Comparison of ENCODE assay signal across 22 cellular contexts in genomic region chr6:33116417-33116816, GRCh38. TPM values are rescaled to one million over a fixed set of nuclear protein-coding genes. Genes with fewer than 3 reads are reported as not detected.
A peak's percentile ranks its signal among the peaks of the same experiment; 100 is the strongest.
DNase-seq lines count a peak whose midpoint lies in the region; ATAC-seq and TF ChIP-seq lines count a peak whose summit lies in the region.
"Had no signal": no experiment of that assay in that cellular context is flagged by ENCODE, and none has a peak within 500 bp of the region (broad histone marks: within the 10 kb centered on the region; RNA-seq: fewer than 3 reads in every experiment).

No MANE protein-coding gene starts in this region.

- peaks cover 69% of the 10 kb centered on the region for H3K4me1 Mint-ChIP-seq in activated B cell treated with CpG ODN at 0.5 μM for 24 hours
- H3K4me1 Mint-ChIP-seq: immature natural killer cell had no signal

- H3K27me3 ChIP-seq in SK-N-SH (ENCODE audit: insufficient read depth) (peaks cover 37% of the 10 kb centered on the region; the same call in 1 of the 2 replicates), iPS-18a (ENCODE audit: control insufficient read depth, insufficient read depth, low read length) (no peaks in the 10 kb centered on the region), left lung (peaks cover 24 to 66% of the 10 kb centered on the region in 2 donors)
- H3K27me3 ChIP-seq: ascending aorta had no signal

- no peaks in the 10 kb centered on the region for H4K20me1 ChIP-seq in SK-N-SH (ENCODE audit: insufficient read depth)

- peak overlapping the region; percentile 14 for H3K27ac Mint-ChIP-seq in activated B cell treated with CpG ODN at 0.5 μM for 24 hours
- H3K27ac Mint-ChIP-seq: activated CD4-positive, alpha-beta T cell treated with anti-CD3 and anti-CD28 coated beads, Interleukin-2, amount 10 ng/mL, durations not matched to agents 7 days and 5 days; CD4-positive, CD25-positive, alpha-beta regulatory T cell; immature natural killer cell; natural killer cell treated with Interleukin-12 subunit alpha and Interleukin-12 subunit beta and Interleukin-15 and Interleukin-18, amount 100 ng/mL, for 72 hours; stimulated activated naive CD8-positive, alpha-beta T cell treated with anti-CD3 and anti-CD28 coated beads, Interleukin-15, Interleukin-2, amounts not matched to agents 100 ng/mL and 50 ng/mL, for 24 hours had no signal

- TF ChIP-seq RAD21 in SK-N-SH (IDR thresholded peaks at IDR 0.05; ENCODE audit: low read length): no peak

- no peak for DNase-seq in SK-N-SH
- no peak for DNase-seq in activated B cell treated with CpG ODN at 0.5 μM for 24 hours
- DNase-seq in retina: peak; percentile 48
- DNase-seq in DMS 273 (lab: John Stamatoyannopoulos, UW; ENCODE audit: unreplicated experiment): no peak
- DNase-seq in left lung: no peak
- DNase-seq: activated CD4-positive, alpha-beta T cell treated with anti-CD3 and anti-CD28 coated beads, Interleukin-2, amount 10 ng/mL, durations not matched to agents 7 days and 5 days; activated naive CD4-positive, alpha-beta T cell; CD4-positive, CD25-positive, alpha-beta regulatory T cell; colonic mucosa; DND-41; foreskin keratinocyte; immature natural killer cell; KBM-7; PC-9 had no signal

- peaks cover 9% of the 10 kb centered on the region for H3K27me3 Mint-ChIP-seq in activated B cell treated with CpG ODN at 0.5 μM for 24 hours

- CTCF ChIA-PET in SK-N-SH (lab: Yijun Ruan, JAX): interaction anchor here (1.1 to 7.0 kb wide), 5 partner anchors 10 to 132 kb away, joined by 3 to 68 read pairs (median 6); no protein-coding TSS in a partner anchor
- CTCF ChIA-PET in activated B cell treated with CpG ODN at 0.5 μM for 24 hours (lab: Charles Lee): interaction anchor here (1.0 to 2.9 kb wide), 6 partner anchors 10 to 132 kb away, joined by 3 to 12 read pairs (median 3); no protein-coding TSS in a partner anchor

- H3K4me3 ChIP-seq in SK-N-SH (ENCODE audit: low read depth in 2 of 2, low read length in 1 of 2) (no peak overlapping the region), iPS-18a (ENCODE audit: low read length) (peak overlapping the region; percentile 88), left lung (no peak overlapping the region)
- H3K4me3 ChIP-seq: ascending aorta, colonic mucosa, PC-9, SJSA1 had no signal

- no peak for TF ChIP-seq EP300 in SK-N-SH (IDR thresholded peaks at IDR 0.05; ENCODE audit: borderline replicate concordance in 1 of 2, low read depth in 1 of 2, low read length in 1 of 2)

- H3K9me3 ChIP-seq in SK-N-SH (no peaks in the 10 kb centered on the region), iPS-18a (ENCODE audit: control insufficient read depth, low read depth, low read length) (no peaks in the 10 kb centered on the region), left lung (no peaks in the 10 kb centered on the region)
- H3K9me3 ChIP-seq: ascending aorta, colonic mucosa, SJSA1 had no signal

- H3K36me3 Mint-ChIP-seq in activated B cell treated with CpG ODN at 0.5 μM for 24 hours (ENCODE audit: low read depth): no peaks in the 10 kb centered on the region
- H3K36me3 Mint-ChIP-seq: CD4-positive, CD25-positive, alpha-beta regulatory T cell; immature natural killer cell; natural killer cell treated with Interleukin-12 subunit alpha and Interleukin-12 subunit beta and Interleukin-15 and Interleukin-18, amount 100 ng/mL, for 72 hours had no signal

- ATAC-seq in SK-N-SH treated with all-trans-retinoic acid at 6 μM for 48 hours: no peak
- ATAC-seq in activated B cell treated with CpG ODN at 0.5 μM for 24 hours (ENCODE audit: low read depth): no peak
- no peak for ATAC-seq in HG02588 (IDR thresholded peaks at IDR 0.05; ENCODE audit: unreplicated experiment)
- no peak for ATAC-seq in left lung
- ATAC-seq: foreskin keratinocyte had no signal

- H3K79me2 ChIP-seq in SK-N-SH (ENCODE audit: insufficient read depth): no peaks in the 10 kb centered on the region

- POLR2A ChIA-PET in SK-N-SH (lab: Yijun Ruan, JAX) (no interaction called here), activated B cell treated with CpG ODN at 0.5 μM for 24 hours (lab: Charles Lee) (interaction anchor here (0.6 to 2.2 kb wide), 7 partner anchors 18 to 789 kb away, joined by 3 to 8 read pairs (median 4); no protein-coding TSS in a partner anchor)

- H2AFZ ChIP-seq in SK-N-SH (ENCODE audit: low read depth): no peak overlapping the region
- H2AFZ ChIP-seq: PC-9 had no signal

- no peaks in the 10 kb centered on the region for H3K9me2 ChIP-seq in SK-N-SH

- no peaks in the 10 kb centered on the region for H3F3A ChIP-seq in SK-N-SH (replicated peaks; ENCODE audit: insufficient read depth)

- H3K9me3 Mint-ChIP-seq in activated B cell treated with CpG ODN at 0.5 μM for 24 hours: no peaks in the 10 kb centered on the region
- H3K9me3 Mint-ChIP-seq: activated CD4-positive, alpha-beta T cell treated with anti-CD3 and anti-CD28 coated beads, Interleukin-2, amount 10 ng/mL, durations not matched to agents 7 days and 5 days; immature natural killer cell; natural killer cell treated with Interleukin-12 subunit alpha and Interleukin-12 subunit beta and Interleukin-15 and Interleukin-18, amount 100 ng/mL, for 72 hours; stimulated activated naive CD8-positive, alpha-beta T cell treated with anti-CD3 and anti-CD28 coated beads, Interleukin-15, Interleukin-2, amounts not matched to agents 100 ng/mL and 50 ng/mL, for 24 hours had no signal

- H3K9ac ChIP-seq in SK-N-SH (no peak overlapping the region), iPS-18a (ENCODE audit: low read length) (peak overlapping the region; percentile 98)

- no peak overlapping the region for H3K27ac ChIP-seq in SK-N-SH (ENCODE audit: low read depth in 2 of 2, low read length in 1 of 2)
- H3K27ac ChIP-seq in iPS-18a (ENCODE audit: low read length): no peak overlapping the region
- H3K27ac ChIP-seq in left lung: no peak overlapping the region
- H3K27ac ChIP-seq: ascending aorta, colonic mucosa, foreskin keratinocyte, PC-9, SJSA1 had no signal

- H3K36me3 ChIP-seq in SK-N-SH (replicated peaks in 1 of 2; ENCODE audit: control insufficient read depth in 1 of 2, insufficient read depth in 2 of 2, low read length in 1 of 2) (no peaks in the 10 kb centered on the region), iPS-18a (ENCODE audit: control insufficient read depth, low read depth, low read length) (no peaks in the 10 kb centered on the region), left lung (no peaks in the 10 kb centered on the region)
- H3K36me3 ChIP-seq: ascending aorta, colonic mucosa, SJSA1 had no signal

- H3K4me1 ChIP-seq in SK-N-SH (ENCODE audit: control insufficient read depth in 1 of 2, insufficient read depth in 2 of 2, low read depth in 1 of 2, low read length in 1 of 2): no peaks in the 10 kb centered on the region; a peak in 1 of 4 replicates
- H3K4me1 ChIP-seq in iPS-18a (ENCODE audit: control insufficient read depth, low read depth, low read length): peaks cover 19% of the 10 kb centered on the region
- H3K4me1 ChIP-seq in left lung: peaks cover 0 to 10% of the 10 kb centered on the region in 2 donors
- H3K4me1 ChIP-seq: colonic mucosa, foreskin keratinocyte, SJSA1 had no signal

- H3K4me3 Mint-ChIP-seq in activated B cell treated with CpG ODN at 0.5 μM for 24 hours: peak overlapping the region; percentile 62
- H3K4me3 Mint-ChIP-seq: activated CD4-positive, alpha-beta T cell treated with anti-CD3 and anti-CD28 coated beads, Interleukin-2, amount 10 ng/mL, durations not matched to agents 7 days and 5 days; immature natural killer cell; natural killer cell treated with Interleukin-12 subunit alpha and Interleukin-12 subunit beta and Interleukin-15 and Interleukin-18, amount 100 ng/mL, for 72 hours had no signal

- intact Hi-C loops in activated B cell treated with CpG ODN at 0.5 μM for 24 hours (cut with micrococcal nuclease): loop anchor here (5.0 kb wide), 1 partner anchor 46 kb away; no protein-coding TSS in a partner anchor
- intact Hi-C loops in left lung (cut with DNase I): loop anchor here in 1 of 2 donors (10.0 kb wide), 1 partner anchor 128 kb away; no protein-coding TSS in a partner anchor

- no peak for TF ChIP-seq CTCF in SK-N-SH (IDR thresholded peaks at IDR 0.05)
- no peak for TF ChIP-seq CTCF in activated B cell treated with CpG ODN at 0.5 μM for 24 hours (IDR thresholded peaks at IDR 0.05)
- no peak for TF ChIP-seq CTCF in left lung (IDR thresholded peaks at IDR 0.05)

- 4% methylated on average over 6 of the region's 6 CpGs for WGBS in SK-N-SH (ENCODE audit: low lambda C conversion rate)

- peak overlapping the region; percentile 19; the same call in 1 of the 2 replicates for H3K4me2 ChIP-seq in SK-N-SH
- H3K4me2 ChIP-seq: PC-9 had no signal

TF ChIP-seq in SK-N-SH, 30 proteins besides CTCF, POLR2A, EP300 and RAD21 (continues in another document):
- TF ChIP-seq RXRA (IDR thresholded peaks at IDR 0.05; ENCODE audit: borderline replicate concordance, low read depth): no peak
- no peak for TF ChIP-seq ELF1 (IDR thresholded peaks at IDR 0.05)
- no peak for TF ChIP-seq JUND (IDR thresholded peaks at IDR 0.05)
- no peak for TF ChIP-seq SMC3 (IDR thresholded peaks at IDR 0.05; ENCODE audit: low read depth, low read length)
- TF ChIP-seq MEF2A (IDR thresholded peaks at IDR 0.05; ENCODE audit: borderline replicate concordance, low read depth): no peak
- no peak for TF ChIP-seq POLR2AphosphoS5 (IDR thresholded peaks at IDR 0.05; ENCODE audit: low read depth, low read length)

TF ChIP-seq in SK-N-SH treated with all-trans-retinoic acid at 6 μM for 48 hours, 23 proteins besides CTCF, POLR2A, EP300 and RAD21 (continues in another document):
- TF ChIP-seq ZNF70 (CRISPR knock-in tag; IDR thresholded peaks at IDR 0.05) (no peak), GLIS3 (CRISPR knock-in tag; IDR thresholded peaks at IDR 0.05) (no peak)

RNA-seq across cellular contexts. Expression of gene HLA-DPB1, which starts 40.6 kb away (rescaled TPM):
- 1.0 and 2.0 TPM in 2 replicates for polyA plus RNA-seq in SK-N-SH (2012; rRNA removed)
- polyA plus RNA-seq in SK-N-SH (2012; cell fraction: cytosol; rRNA removed): 0.67 and 1.3 TPM in 2 replicates
- polyA plus RNA-seq in SK-N-SH (2012; cell fraction: nucleus; rRNA removed): 0.45 and 1.1 TPM in 2 replicates
- total RNA-seq in activated B cell treated with CpG ODN at 0.5 μM for 24 hours: 853 and 854 TPM in 2 replicates
- total RNA-seq in left lung: 100 to 1,000 TPM; 206 to 326 TPM
- total RNA-seq: A172, PC-9, SJSA1 had no signal
- polyA plus RNA-seq: foreskin keratinocyte had no signal

RNA-seq across cellular contexts. Expression of gene HLA-DPA1, which starts 43.0 kb away (rescaled TPM):
- polyA plus RNA-seq in SK-N-SH (2012; rRNA removed): 1.6 and 1.9 TPM in 2 replicates
- polyA plus RNA-seq in SK-N-SH (2012; cell fraction: cytosol; rRNA removed): 1.1 and 1.2 TPM in 2 replicates
- polyA plus RNA-seq in SK-N-SH (2012; cell fraction: nucleus; rRNA removed): 0.36 and 1.1 TPM in 2 replicates
- total RNA-seq in activated B cell treated with CpG ODN at 0.5 μM for 24 hours: 718 and 730 TPM in 2 replicates
- total RNA-seq in left lung: 100 to 1,000 TPM; 354 to 476 TPM
- total RNA-seq: PC-9, SJSA1 had no signal
